ENCODE assay signal across 10 cellular contexts in the genomic region with DNA sequence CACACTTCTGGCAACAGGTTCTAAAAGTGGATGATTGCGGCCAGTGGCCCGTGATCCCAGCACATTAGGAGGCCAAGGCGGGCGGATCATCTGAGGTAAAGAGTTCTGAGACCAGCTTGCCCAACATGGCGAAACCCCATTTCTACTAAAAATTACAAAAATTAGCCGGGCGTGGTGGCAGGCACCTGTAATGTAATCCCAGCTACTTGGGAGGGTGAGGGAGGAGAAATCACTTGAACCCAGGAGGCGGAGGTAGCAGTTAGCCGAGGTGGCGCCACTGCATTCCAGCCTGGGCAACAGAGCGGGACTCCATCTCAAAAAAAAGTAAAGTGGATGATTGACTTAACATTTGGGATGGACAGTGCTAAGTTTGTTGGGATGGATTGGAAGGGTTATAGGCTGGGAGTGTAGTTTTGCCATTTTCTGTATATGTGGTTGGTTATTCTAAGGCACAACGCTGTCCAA. TPM values are rescaled to one million over a fixed set of nuclear protein-coding genes. Genes with fewer than 3 reads are reported as not detected.
A peak's percentile ranks its signal among the peaks of the same experiment; 100 is the strongest.
DNase-seq lines count a peak whose midpoint lies in the region; ATAC-seq and TF ChIP-seq lines count a peak whose summit lies in the region.
"Had no signal": no experiment of that assay in that cellular context is flagged by ENCODE, and none has a peak within 500 bp of the region (broad histone marks: within the 10 kb centered on the region; RNA-seq: fewer than 3 reads in every experiment).

No MANE protein-coding gene starts in this region.

- H3K4me3 Mint-ChIP-seq in activated CD8-positive, alpha-beta memory T cell treated with anti-CD3 and anti-CD28 coated beads, Interleukin-2, amount 10 ng/mL, durations not matched to agents 7 days and 5 days = peak overlapping the region; percentile 100
- H3K4me3 Mint-ChIP-seq in activated B cell treated with CpG ODN at 0.5 μM for 24 hours = peak overlapping the region; percentile 56
- peak overlapping the region; percentile 25 for H3K4me3 Mint-ChIP-seq in stimulated activated memory B cell treated with anti-CD40 and anti-IgM and Interleukin-4, amounts not matched to agents 10 μg/mL and 1 μg/mL and 100 μg/mL, for 72 hours

- DNase-seq in activated CD8-positive, alpha-beta memory T cell treated with anti-CD3 and anti-CD28 coated beads, Interleukin-2, amount 10 ng/mL, durations not matched to agents 7 days and 5 days = no peak
- DNase-seq in activated CD8-positive, alpha-beta memory T cell treated with anti-CD3 and anti-CD28 coated beads for 24 hours = no peak
- DNase-seq in activated B cell treated with CpG ODN at 0.5 μM for 24 hours = no peak
- no peak for DNase-seq in Ammon's horn (ENCODE audit: low spot score)
- no peak for DNase-seq in RPMI8226
- no peak for DNase-seq in HK-2 (ENCODE audit: unreplicated experiment)
- DNase-seq: anterior cingulate cortex; stimulated activated CD4-positive, alpha-beta T cell treated with anti-CD3 and anti-CD28 coated beads, Interleukin-4, amount 100 ng/mL, for 24 hours had no signal

- no peak overlapping the region for H3K27ac Mint-ChIP-seq in activated CD8-positive, alpha-beta memory T cell treated with anti-CD3 and anti-CD28 coated beads, Interleukin-2, amount 10 ng/mL, durations not matched to agents 7 days and 5 days
- peak overlapping the region; percentile 50 for H3K27ac Mint-ChIP-seq in activated B cell treated with CpG ODN at 0.5 μM for 24 hours
- H3K27ac Mint-ChIP-seq in stimulated activated memory B cell treated with anti-CD40 and anti-IgM and Interleukin-4, amounts not matched to agents 10 μg/mL and 1 μg/mL and 100 μg/mL, for 72 hours = no peak overlapping the region

- CTCF ChIA-PET in activated CD8-positive, alpha-beta memory T cell treated with anti-CD3 and anti-CD28 coated beads, Interleukin-2, amount 10 ng/mL, durations not matched to agents 7 days and 5 days (lab: Charles Lee) = interaction anchor here (0.7 to 5.3 kb wide), 6 partner anchors 9 to 105 kb away, joined by 3 to 28 read pairs (median 4); a partner anchor contains a TSS
- CTCF ChIA-PET in activated B cell treated with CpG ODN at 0.5 μM for 24 hours (lab: Charles Lee) = no interaction called here

- no peak for ATAC-seq in activated CD8-positive, alpha-beta memory T cell treated with anti-CD3 and anti-CD28 coated beads, Interleukin-2, amount 10 ng/mL, durations not matched to agents 7 days and 5 days
- ATAC-seq in activated B cell treated with CpG ODN at 0.5 μM for 24 hours (ENCODE audit: low read depth) = no peak
- no peak for ATAC-seq in stimulated activated memory B cell treated with anti-CD40 and anti-IgM and Interleukin-4, amounts not matched to agents 10 μg/mL and 1 μg/mL and 100 μg/mL, for 72 hours

- intact Hi-C loops in activated B cell treated with CpG ODN at 0.5 μM for 24 hours (cut with micrococcal nuclease) = loop anchor here (10.0 kb wide), 1 partner anchor 942 kb away; a partner anchor contains a TSS

- H3K27me3 ChIP-seq in iPS-18a (ENCODE audit: control insufficient read depth, insufficient read depth, low read length) = no peaks in the 10 kb centered on the region

- H3K27ac ChIP-seq in iPS-18a (ENCODE audit: low read length) = no peak overlapping the region

- H3K27me3 Mint-ChIP-seq in activated CD8-positive, alpha-beta memory T cell treated with anti-CD3 and anti-CD28 coated beads, Interleukin-2, amount 10 ng/mL, durations not matched to agents 7 days and 5 days = no peaks in the 10 kb centered on the region
- H3K27me3 Mint-ChIP-seq in activated B cell treated with CpG ODN at 0.5 μM for 24 hours = no peaks in the 10 kb centered on the region
- H3K27me3 Mint-ChIP-seq in stimulated activated memory B cell treated with anti-CD40 and anti-IgM and Interleukin-4, amounts not matched to agents 10 μg/mL and 1 μg/mL and 100 μg/mL, for 72 hours = no peaks in the 10 kb centered on the region

- no peaks in the 10 kb centered on the region for H3K9me3 Mint-ChIP-seq in activated CD8-positive, alpha-beta memory T cell treated with anti-CD3 and anti-CD28 coated beads, Interleukin-2, amount 10 ng/mL, durations not matched to agents 7 days and 5 days (ENCODE audit: low read depth)
- H3K9me3 Mint-ChIP-seq in activated B cell treated with CpG ODN at 0.5 μM for 24 hours = no peaks in the 10 kb centered on the region
- H3K9me3 Mint-ChIP-seq in stimulated activated memory B cell treated with anti-CD40 and anti-IgM and Interleukin-4, amounts not matched to agents 10 μg/mL and 1 μg/mL and 100 μg/mL, for 72 hours = no peaks in the 10 kb centered on the region

- H3K4me1 Mint-ChIP-seq in activated CD8-positive, alpha-beta memory T cell treated with anti-CD3 and anti-CD28 coated beads, Interleukin-2, amount 10 ng/mL, durations not matched to agents 7 days and 5 days = peaks cover 66% of the 10 kb centered on the region
- peaks cover 78% of the 10 kb centered on the region for H3K4me1 Mint-ChIP-seq in activated B cell treated with CpG ODN at 0.5 μM for 24 hours
- H3K4me1 Mint-ChIP-seq in stimulated activated memory B cell treated with anti-CD40 and anti-IgM and Interleukin-4, amounts not matched to agents 10 μg/mL and 1 μg/mL and 100 μg/mL, for 72 hours = peaks cover 70% of the 10 kb centered on the region

- no peaks in the 10 kb centered on the region for H3K9me3 ChIP-seq in iPS-18a (ENCODE audit: control insufficient read depth, low read depth, low read length)

- no peak for TF ChIP-seq CTCF in activated B cell treated with CpG ODN at 0.5 μM for 24 hours (IDR thresholded peaks at IDR 0.05)

- peak overlapping the region; percentile 3 for H3K9ac ChIP-seq in iPS-18a (ENCODE audit: low read length)

- H3K4me1 ChIP-seq in iPS-18a (ENCODE audit: control insufficient read depth, low read depth, low read length) = peaks cover 33% of the 10 kb centered on the region

- POLR2A ChIA-PET in activated B cell treated with CpG ODN at 0.5 μM for 24 hours (lab: Charles Lee) = interaction anchor here (1.0 to 1.6 kb wide), 2 partner anchors 45 to 129 kb away, joined by 3 to 5 read pairs; a partner anchor contains a TSS

- peaks cover 31% of the 10 kb centered on the region for H3K36me3 Mint-ChIP-seq in activated CD8-positive, alpha-beta memory T cell treated with anti-CD3 and anti-CD28 coated beads, Interleukin-2, amount 10 ng/mL, durations not matched to agents 7 days and 5 days
- H3K36me3 Mint-ChIP-seq in activated B cell treated with CpG ODN at 0.5 μM for 24 hours (ENCODE audit: low read depth) = peaks cover 30% of the 10 kb centered on the region
- peaks cover 32% of the 10 kb centered on the region for H3K36me3 Mint-ChIP-seq in stimulated activated memory B cell treated with anti-CD40 and anti-IgM and Interleukin-4, amounts not matched to agents 10 μg/mL and 1 μg/mL and 100 μg/mL, for 72 hours

- peak overlapping the region; percentile 96 for H3K4me3 ChIP-seq in iPS-18a (ENCODE audit: low read length)

- no peaks in the 10 kb centered on the region for H3K36me3 ChIP-seq in iPS-18a (ENCODE audit: control insufficient read depth, low read depth, low read length)

RNA-seq across cellular contexts. Expression of a gene that starts 3.4 kb away (rescaled TPM):
- total RNA-seq in activated CD8-positive, alpha-beta memory T cell treated with anti-CD3 and anti-CD28 coated beads, Interleukin-2, amount 10 ng/mL, durations not matched to agents 7 days and 5 days = 100 to 1,000 TPM; 149 to 195 TPM
- total RNA-seq in activated B cell treated with CpG ODN at 0.5 μM for 24 hours = 242 and 294 TPM in 2 replicates

RNA-seq across cellular contexts. Expression of a gene that starts 44.8 kb away (rescaled TPM):
- total RNA-seq in activated CD8-positive, alpha-beta memory T cell treated with anti-CD3 and anti-CD28 coated beads, Interleukin-2, amount 10 ng/mL, durations not matched to agents 7 days and 5 days = 100 to 1,000 TPM in 1 of 2 experiments, 10 to 100 TPM in 1; 83.4 to 112 TPM
- total RNA-seq in activated B cell treated with CpG ODN at 0.5 μM for 24 hours = 79.7 and 80.8 TPM in 2 replicates

Comparison
In these comparisons a context has a peak if more than half of its experiments do, and no peak if none do; other contexts are left out.
1. H3K4me3 Mint-ChIP-seq: peak in every context shown above with its lines; median percentile 100 in activated CD8-positive, alpha-beta memory T cell treated with anti-CD3 and anti-CD28 coated beads, Interleukin-2, amount 10 ng/mL, durations not matched to agents 7 days and 5 days; 56 in activated B cell treated with CpG ODN at 0.5 μM for 24 hours; 25 in stimulated activated memory B cell treated with anti-CD40 and anti-IgM and Interleukin-4, amounts not matched to agents 10 μg/mL and 1 μg/mL and 100 μg/mL, for 72 hours.